ENCODE assay signal across 20 cellular contexts in the genomic region with DNA sequence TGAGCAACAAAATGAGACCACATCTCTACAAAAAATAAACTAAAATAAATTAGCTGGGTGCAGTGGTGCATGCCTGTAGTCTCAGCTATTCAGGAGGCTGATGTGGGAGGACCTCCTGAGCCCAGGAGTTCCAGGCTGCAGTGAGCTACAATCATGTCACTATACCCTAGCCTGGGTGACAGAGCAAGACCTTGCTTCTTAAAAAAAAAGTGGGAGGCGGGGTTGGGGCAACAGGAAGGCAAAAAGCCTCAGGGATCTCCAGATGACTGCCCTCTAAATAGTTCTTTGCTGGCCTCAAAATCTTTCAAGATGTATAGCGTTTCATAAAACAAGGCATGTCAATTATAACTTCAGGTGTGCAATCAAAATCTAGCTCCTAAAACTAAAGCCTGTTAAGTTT. TPM values are rescaled to one million over a fixed set of nuclear protein-coding genes. Genes with fewer than 3 reads are reported as not detected.
A peak's percentile ranks its signal among the peaks of the same experiment; 100 is the strongest.
DNase-seq lines count a peak whose midpoint lies in the region; ATAC-seq and TF ChIP-seq lines count a peak whose summit lies in the region.
"Had no signal": no experiment of that assay in that cellular context is flagged by ENCODE, and none has a peak within 500 bp of the region (broad histone marks: within the 10 kb centered on the region; RNA-seq: fewer than 3 reads in every experiment).

No MANE protein-coding gene starts in this region.

- CTCF ChIA-PET in activated CD8-positive, alpha-beta T cell treated with anti-CD3 and anti-CD28 coated beads for 36 hours (lab: Charles Lee), result interaction anchor here (1.3 kb wide), 1 partner anchor 20 kb away, joined by 7 read pairs; no protein-coding TSS in a partner anchor

- peak overlapping the region; percentile 37 for H3K27ac Mint-ChIP-seq in T-helper 17 cell
- no peak overlapping the region for H3K27ac Mint-ChIP-seq in activated CD8-positive, alpha-beta T cell treated with anti-CD3 and anti-CD28 coated beads for 36 hours
- H3K27ac Mint-ChIP-seq: CD8-positive, alpha-beta memory T cell; GM23338; HFFc6 had no signal

- no peaks in the 10 kb centered on the region for H3K9me3 Mint-ChIP-seq in activated CD8-positive, alpha-beta T cell treated with anti-CD3 and anti-CD28 coated beads for 36 hours
- H3K9me3 Mint-ChIP-seq: CD4-positive, CD25-positive, alpha-beta regulatory T cell; CD8-positive, alpha-beta memory T cell; GM23338; HFFc6 had no signal

- no peak overlapping the region for H3K4me3 ChIP-seq in spleen
- H3K4me3 ChIP-seq: GM23338 had no signal

- no peak for TF ChIP-seq CTCF in spleen (IDR thresholded peaks at IDR 0.05 in 8 of 11, conservative IDR thresholded peaks at IDR 0.05 in 3 of 11)
- no peak for TF ChIP-seq CTCF in activated CD8-positive, alpha-beta T cell treated with anti-CD3 and anti-CD28 coated beads for 36 hours (IDR thresholded peaks at IDR 0.05)

- intact Hi-C loops in spleen (cut with DNase I; ENCODE audit: low total_unique reads), result no loop called here
- intact Hi-C loops in activated CD8-positive, alpha-beta T cell treated with anti-CD3 and anti-CD28 coated beads for 36 hours (cut with micrococcal nuclease), result no loop called here

- peak overlapping the region in 5 of 8 donors; percentile 8 to 66 (median 28) for H3K27ac ChIP-seq in spleen
- H3K27ac ChIP-seq: HL-60 had no signal

- H3K36me3 Mint-ChIP-seq in T-helper 17 cell (ENCODE audit: low read depth), result peaks cover 3% of the 10 kb centered on the region
- H3K36me3 Mint-ChIP-seq in activated CD8-positive, alpha-beta T cell treated with anti-CD3 and anti-CD28 coated beads for 36 hours (ENCODE audit: low read depth), result no peaks in the 10 kb centered on the region
- H3K36me3 Mint-ChIP-seq: CD4-positive, CD25-positive, alpha-beta regulatory T cell had no signal

- peaks cover 0 to 42% (median 13%) of the 10 kb centered on the region in 6 donors for H3K4me1 ChIP-seq in spleen

- H3K27me3 ChIP-seq in spleen (replicated peaks in 1 of 7), result no peaks in the 10 kb centered on the region

- no peaks in the 10 kb centered on the region for H3K36me3 ChIP-seq in spleen

- H3K9me3 ChIP-seq in T-helper 17 cell (ENCODE audit: control insufficient read depth, low read length, poor library complexity, severe bottlenecking) (no peaks in the 10 kb centered on the region), spleen (no peaks in the 10 kb centered on the region)

- no peak overlapping the region for H3K4me3 Mint-ChIP-seq in T-helper 17 cell
- no peak overlapping the region for H3K4me3 Mint-ChIP-seq in activated CD8-positive, alpha-beta T cell treated with anti-CD3 and anti-CD28 coated beads for 36 hours
- H3K4me3 Mint-ChIP-seq: CD4-positive, CD25-positive, alpha-beta regulatory T cell; CD8-positive, alpha-beta memory T cell; GM23338; HFFc6 had no signal

- no peak for ATAC-seq in T-helper 17 cell
- no peak for ATAC-seq in activated CD8-positive, alpha-beta T cell treated with anti-CD3 and anti-CD28 coated beads for 36 hours
- ATAC-seq: GM23338, HCT116 had no signal

- POLR2A ChIA-PET in activated CD8-positive, alpha-beta T cell treated with anti-CD3 and anti-CD28 coated beads for 36 hours (lab: Charles Lee), result no interaction called here

- no peak for DNase-seq in T-helper 17 cell
- peak; percentile 12 for DNase-seq in mesenteric fat pad (ENCODE audit: low spot score)
- DNase-seq in spleen, result no peak
- no peak for DNase-seq in activated CD8-positive, alpha-beta T cell treated with anti-CD3 and anti-CD28 coated beads for 36 hours
- no peak for DNase-seq in midbrain (lab: John Stamatoyannopoulos, UW)
- no peak for DNase-seq in hippocampal formation (lab: John Stamatoyannopoulos, UW)
- no peak for DNase-seq in ureter (ENCODE audit: low spot score)
- DNase-seq: ACHN; AML-193; C1 segment of cervical spinal cord; CD4-positive, CD25-positive, alpha-beta regulatory T cell; CD8-positive, alpha-beta memory T cell; COR-L47; GDM1; H7; HFFc6 had no signal

- no peak for TF ChIP-seq POLR2A in spleen (IDR thresholded peaks at IDR 0.05)

- H3K4me1 Mint-ChIP-seq in T-helper 17 cell, result no peaks in the 10 kb centered on the region
- no peaks in the 10 kb centered on the region for H3K4me1 Mint-ChIP-seq in activated CD8-positive, alpha-beta T cell treated with anti-CD3 and anti-CD28 coated beads for 36 hours (ENCODE audit: low read depth)
- H3K4me1 Mint-ChIP-seq: CD4-positive, CD25-positive, alpha-beta regulatory T cell; CD8-positive, alpha-beta memory T cell had no signal

- 41 to 74% (median 58%) methylated on average over 2 of the region's 2 CpGs for WGBS in spleen, 5 donors

- H3K27me3 Mint-ChIP-seq in T-helper 17 cell, result peaks cover 55% of the 10 kb centered on the region
- peaks cover 21% of the 10 kb centered on the region for H3K27me3 Mint-ChIP-seq in activated CD8-positive, alpha-beta T cell treated with anti-CD3 and anti-CD28 coated beads for 36 hours

RNA-seq across cellular contexts. Expression of a gene that starts 18.5 kb away (rescaled TPM):
- total RNA-seq in T-helper 17 cell, result not detected
- 0.13 TPM for total RNA-seq in mesenteric fat pad
- total RNA-seq in spleen, result 10 to 100 TPM in 3 of 7 donors, 1 to 10 TPM in 3, under 1 TPM in 1; 0.55 to 53.6 (median 5.0) TPM
- 1 to 10 TPM in 1 of 3 donors, under 1 TPM in 2; 0.33 to 1.2 (median 0.63) TPM for polyA plus RNA-seq in spleen
- total RNA-seq in activated CD8-positive, alpha-beta T cell treated with anti-CD3 and anti-CD28 coated beads for 36 hours, result not detected
- not detected for total RNA-seq in ureter
- total RNA-seq: CD4-positive, CD25-positive, alpha-beta regulatory T cell; CD8-positive, alpha-beta memory T cell; GM23338; H7; HFFc6; HT1080 had no signal
- polyA plus RNA-seq: CD4-positive, CD25-positive, alpha-beta regulatory T cell; CD8-positive, alpha-beta memory T cell; GM23338 had no signal

RNA-seq across cellular contexts. Expression of a gene that starts 48.0 kb away (rescaled TPM):
- 10 to 100 TPM in 1 of 2 donors, 1 to 10 TPM in 1; 5.6 to 10.0 TPM for total RNA-seq in T-helper 17 cell
- 25.6 TPM for total RNA-seq in mesenteric fat pad
- total RNA-seq in spleen, result 10 to 100 TPM; 14.4 to 33.5 (median 18.0) TPM
- 1 to 10 TPM; 1.5 to 2.6 (median 2.1) TPM for polyA plus RNA-seq in spleen
- 1 to 10 TPM; 5.2 to 5.3 TPM for total RNA-seq in activated CD8-positive, alpha-beta T cell treated with anti-CD3 and anti-CD28 coated beads for 36 hours
- 21.6 TPM for total RNA-seq in ureter
- total RNA-seq: HFFc6, HT1080 had no signal
